In the genomic region with DNA sequence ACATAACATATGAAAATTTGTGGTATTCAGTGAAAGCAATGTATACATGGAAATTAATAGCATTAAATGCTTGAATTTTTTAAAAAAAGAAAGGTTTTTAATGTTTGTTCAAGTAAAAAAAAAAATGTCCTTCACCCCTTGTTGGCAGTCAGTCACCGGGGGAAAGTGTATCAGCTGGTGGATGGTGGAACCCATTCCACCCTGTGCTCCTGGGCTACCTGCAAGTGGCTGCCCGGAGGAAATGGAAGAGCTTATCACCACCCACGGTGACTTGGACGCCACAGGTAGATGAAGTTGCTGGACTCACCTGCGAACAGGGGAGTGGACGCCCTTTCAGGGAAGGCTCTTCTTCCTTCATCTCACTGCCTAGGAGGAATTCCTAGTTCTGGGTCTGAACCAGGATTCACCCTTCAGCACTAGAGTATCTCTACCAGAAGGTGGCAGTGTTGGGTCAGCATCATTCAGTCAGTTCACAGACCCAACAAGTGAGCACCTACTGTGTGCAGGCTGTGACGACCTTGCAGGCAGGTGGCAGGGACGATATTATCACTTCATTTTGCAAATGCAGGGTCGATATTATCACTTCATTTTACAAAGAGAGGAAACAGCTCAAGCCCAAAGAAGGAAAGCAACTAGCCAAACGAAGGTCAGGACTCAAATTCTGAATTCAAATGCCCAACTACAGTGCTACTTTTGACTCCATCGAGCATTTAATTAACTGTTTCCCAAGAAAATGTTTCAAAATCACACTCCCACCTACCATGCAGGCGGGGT, we compare ENCODE assay signal across 8 cellular contexts. TPM values are rescaled to one million over a fixed set of nuclear protein-coding genes. Genes with fewer than 3 reads are reported as not detected.
DNase-seq lines count a peak whose midpoint lies in the region; ATAC-seq and TF ChIP-seq lines count a peak whose summit lies in the region.

No MANE protein-coding gene starts in this region.

- no peak overlapping the region for H3K27ac ChIP-seq in CD4-positive, CD25-positive, alpha-beta regulatory T cell (ENCODE audit: insufficient read depth, low read length, poor library complexity, severe bottlenecking)
- H3K27ac ChIP-seq in heart right ventricle = no peak overlapping the region
- H3K27ac ChIP-seq in psoas muscle = no peak overlapping the region

- intact Hi-C loops in heart right ventricle (cut with DNase I) = loop anchor here (1.0 to 2.0 kb wide), 3 partner anchors 139 to 141 kb away; no protein-coding TSS in a partner anchor
- intact Hi-C loops in psoas muscle (cut with DNase I) = loop anchor here (1.0 kb wide), 1 partner anchor 140 kb away; no protein-coding TSS in a partner anchor

- H3K36me3 Mint-ChIP-seq in CD4-positive, CD25-positive, alpha-beta regulatory T cell = no peaks in the 10 kb centered on the region

- peak overlapping the region in 1 of 3 donors; percentile 64 for H3K27ac Mint-ChIP-seq in CD4-positive, CD25-positive, alpha-beta regulatory T cell

- H3K27me3 ChIP-seq in CD4-positive, CD25-positive, alpha-beta regulatory T cell (ENCODE audit: control insufficient read depth, insufficient read depth, low read length) = peaks cover 3% of the 10 kb centered on the region
- peaks cover 0 to 62% (median 38%) of the 10 kb centered on the region in 7 donors for H3K27me3 ChIP-seq in heart right ventricle
- H3K27me3 ChIP-seq in psoas muscle (ENCODE audit: insufficient read depth in 3 of 3, low read length in 2 of 3) = peaks cover 0 to 26% (median 0%) of the 10 kb centered on the region in 3 donors

- peaks cover 0 to 6% (median 0%) of the 10 kb centered on the region in 7 donors for H3K9me3 Mint-ChIP-seq in CD4-positive, CD25-positive, alpha-beta regulatory T cell

- H3K36me3 ChIP-seq in CD4-positive, CD25-positive, alpha-beta regulatory T cell (ENCODE audit: control insufficient read depth, insufficient read depth, low read length) = no peaks in the 10 kb centered on the region
- H3K36me3 ChIP-seq in heart right ventricle = no peaks in the 10 kb centered on the region
- H3K36me3 ChIP-seq in psoas muscle (ENCODE audit: insufficient read depth in 1 of 2, low read depth in 1 of 2) = no peaks in the 10 kb centered on the region

- peaks cover 0 to 14% (median 2%) of the 10 kb centered on the region in 4 donors for H3K4me1 Mint-ChIP-seq in CD4-positive, CD25-positive, alpha-beta regulatory T cell

- H3K9me3 ChIP-seq in CD4-positive, CD25-positive, alpha-beta regulatory T cell (ENCODE audit: control insufficient read depth in 2 of 2, low read length in 2 of 2) = no peaks in the 10 kb centered on the region
- no peaks in the 10 kb centered on the region for H3K9me3 ChIP-seq in heart right ventricle
- no peaks in the 10 kb centered on the region for H3K9me3 ChIP-seq in psoas muscle

- 24 to 27% methylated on average over 12 of the region's 12 CpGs for WGBS in heart right ventricle, 2 donors
- 26 to 31% (median 28%) methylated on average over 12 of the region's 12 CpGs for WGBS in psoas muscle, 3 donors

- H3K4me3 ChIP-seq in CD4-positive, CD25-positive, alpha-beta regulatory T cell (ENCODE audit: low read depth, low read length) = no peak overlapping the region
- H3K4me3 ChIP-seq in heart right ventricle = no peak overlapping the region
- H3K4me3 ChIP-seq in psoas muscle = no peak overlapping the region

- no peak overlapping the region for H3K4me3 Mint-ChIP-seq in CD4-positive, CD25-positive, alpha-beta regulatory T cell

- peak; percentile 54 to 89 (median 80) for TF ChIP-seq CTCF in heart right ventricle (IDR thresholded peaks at IDR 0.05)
- TF ChIP-seq CTCF in psoas muscle (IDR thresholded peaks at IDR 0.05) = peak; percentile 81

- H3K4me1 ChIP-seq in CD4-positive, CD25-positive, alpha-beta regulatory T cell (ENCODE audit: control insufficient read depth, insufficient read depth, low read length, poor library complexity, severe bottlenecking) = no peaks in the 10 kb centered on the region
- no peaks in the 10 kb centered on the region for H3K4me1 ChIP-seq in heart right ventricle
- H3K4me1 ChIP-seq in psoas muscle = no peaks in the 10 kb centered on the region

- H3K27me3 Mint-ChIP-seq in CD4-positive, CD25-positive, alpha-beta regulatory T cell = peaks cover 34% of the 10 kb centered on the region

- no peak for ATAC-seq in CD4-positive, CD25-positive, alpha-beta regulatory T cell (ENCODE audit: low read depth in 2 of 2)
- peak in 6 of 8 donors; percentile 50 to 75 (median 62) for ATAC-seq in heart right ventricle
- peak; percentile 57 to 82 (median 73) for ATAC-seq in psoas muscle
- no peak for ATAC-seq in HG03175 (IDR thresholded peaks at IDR 0.05; ENCODE audit: unreplicated experiment)
- ATAC-seq in GM19455 (IDR thresholded peaks at IDR 0.05; ENCODE audit: unreplicated experiment) = no peak

- DNase-seq in CD4-positive, CD25-positive, alpha-beta regulatory T cell = peak in 2 of 3 donors; percentile 17 to 48
- DNase-seq in H4 (ENCODE audit: low spot score) (peak; percentile 19), NCI-H748 treated with DMSO at 0.1 percent for 48 hours (lab: John Stamatoyannopoulos, UW) (peak; percentile 27), heart right ventricle (no peak), psoas muscle (no peak)
- peak; percentile 7 for DNase-seq in activated gamma-delta T cell treated with anti-CD3 and anti-CD28 coated beads, Interleukin-2, amount 50 U/mL, for 16 hours (ENCODE audit: low read depth)

RNA-seq across cellular contexts. Expression of a gene that starts 35.8 kb away (rescaled TPM):
- total RNA-seq in CD4-positive, CD25-positive, alpha-beta regulatory T cell = not detected
- not detected for polyA plus RNA-seq in CD4-positive, CD25-positive, alpha-beta regulatory T cell
- not detected in 2 replicates for total RNA-seq in H4 (2014; rRNA removed; shearing (Covaris generic))
- total RNA-seq in heart right ventricle = not detected
- not detected for polyA plus RNA-seq in heart right ventricle
- total RNA-seq in psoas muscle = not detected
- polyA plus RNA-seq in psoas muscle = not detected

Comparison
In these comparisons a context has a peak if more than half of its experiments do, and no peak if none do; other contexts are left out.
1. ATAC-seq: peak in heart right ventricle (6 of 8) and psoas muscle (4 of 4); none in CD4-positive, CD25-positive, alpha-beta regulatory T cell (0 of 2), HG03175 (single experiment) and GM19455 (single experiment).
2. DNase-seq: peak in CD4-positive, CD25-positive, alpha-beta regulatory T cell (2 of 3), H4 (single experiment), NCI-H748 treated with DMSO at 0.1 percent for 48 hours (single experiment) and activated gamma-delta T cell treated with anti-CD3 and anti-CD28 coated beads, Interleukin-2, amount 50 U/mL, for 16 hours (single experiment); none in heart right ventricle (0 of 2) and psoas muscle (0 of 2).